Comparison of ENCODE assay signal across 21 cellular contexts in genomic region chr10:91610444-91610843, GRCh38. TPM values are rescaled to one million over a fixed set of nuclear protein-coding genes. Genes with fewer than 3 reads are reported as not detected.
DNase-seq lines count a peak whose midpoint lies in the region; ATAC-seq and TF ChIP-seq lines count a peak whose summit lies in the region.
"Had no signal": no experiment of that assay in that cellular context is flagged by ENCODE, and none has a peak within 500 bp of the region (broad histone marks: within the 10 kb centered on the region; RNA-seq: fewer than 3 reads in every experiment).

No MANE protein-coding gene starts in this region.

- H3K27ac Mint-ChIP-seq in mesothelial cell of epicardium: peak overlapping the region; percentile 26
- H3K27ac Mint-ChIP-seq: H9; naive B cell; stimulated activated naive CD8-positive, alpha-beta T cell treated with anti-CD3 and anti-CD28 coated beads, Interleukin-15, Interleukin-2, amounts not matched to agents 100 ng/mL and 50 ng/mL, for 24 hours had no signal

- no peaks in the 10 kb centered on the region for H3K27me3 ChIP-seq in heart right ventricle
- H3K27me3 ChIP-seq in uterus: no peaks in the 10 kb centered on the region
- H3K27me3 ChIP-seq: pancreas had no signal

- H3K4me3 ChIP-seq in heart right ventricle: no peak overlapping the region
- H3K4me3 ChIP-seq in uterus: no peak overlapping the region
- H3K4me3 ChIP-seq: lung, pancreas had no signal

- WGBS in heart right ventricle, 2 donors: 53 to 64% methylated on average over 4 of the region's 4 CpGs

- TF ChIP-seq CTCF in heart right ventricle (IDR thresholded peaks at IDR 0.05) (no peak), VCaP (conservative IDR thresholded peaks at IDR 0.05) (no peak), mesothelial cell of epicardium (IDR thresholded peaks at IDR 0.05; ENCODE audit: unreplicated experiment) (no peak), uterus (IDR thresholded peaks at IDR 0.05) (no peak)

- DNase-seq in heart right ventricle (no peak), left ventricle myocardium superior (no peak), mesothelial cell of epicardium (ENCODE audit: low spot score in 2 of 2, unreplicated experiment in 2 of 2) (no peak), uterus (no peak), DMS153 treated with DMSO at 0.1 percent for 48 hours (lab: John Stamatoyannopoulos, UW; ENCODE audit: unreplicated experiment) (no peak), iPS-NIHi7 (ENCODE audit: extremely low spot score) (no peak)
- DNase-seq: activated CD4-positive, alpha-beta T cell treated with anti-CD3 and anti-CD28 coated beads for 48 hours; activated effector memory CD4-positive, alpha-beta T cell treated with anti-CD3 and anti-CD28 coated beads, Interleukin-2, amount 50 U/mL, for 16 hours; DMS 273 treated with DMSO at 0.1 percent for 48 hours; effector CD4-positive, alpha-beta T cell; H9; naive B cell; NCI-H187 treated with DMSO at 0.1 percent for 48 hours; NCI-H345; pancreas had no signal

- H3K27me3 Mint-ChIP-seq in mesothelial cell of epicardium (ENCODE audit: low read depth): no peaks in the 10 kb centered on the region

- no peaks in the 10 kb centered on the region for H3K36me3 ChIP-seq in heart right ventricle
- no peaks in the 10 kb centered on the region for H3K36me3 ChIP-seq in uterus
- H3K36me3 ChIP-seq: pancreas had no signal

- ATAC-seq in heart right ventricle (no peak), left ventricle myocardium superior (no peak), HG03432 (IDR thresholded peaks at IDR 0.05; ENCODE audit: unreplicated experiment) (no peak)
- ATAC-seq: esophagus mucosa, Panc1, pancreas had no signal

- H3K27ac ChIP-seq in heart right ventricle (peak overlapping the region in 6 of 10 donors; percentile 6 to 96 (median 80)), VCaP (peak overlapping the region; percentile 95), uterus (peak overlapping the region; percentile 90)

- H3K4me1 ChIP-seq in heart right ventricle: peaks cover 0 to 62% (median 37%) of the 10 kb centered on the region in 9 donors
- peaks cover 0 to 9% of the 10 kb centered on the region in 2 donors for H3K4me1 ChIP-seq in uterus

- no peak for TF ChIP-seq POLR2A in uterus (IDR thresholded peaks at IDR 0.05)

- peaks cover 26% of the 10 kb centered on the region for H3K4me1 Mint-ChIP-seq in mesothelial cell of epicardium
- H3K4me1 Mint-ChIP-seq: H9, naive B cell had no signal

- H3K4me3 Mint-ChIP-seq in mesothelial cell of epicardium: no peak overlapping the region
- H3K4me3 Mint-ChIP-seq: H9; naive B cell; stimulated activated naive CD8-positive, alpha-beta T cell treated with anti-CD3 and anti-CD28 coated beads, Interleukin-15, Interleukin-2, amounts not matched to agents 100 ng/mL and 50 ng/mL, for 24 hours had no signal

- intact Hi-C loops in heart right ventricle (cut with DNase I) (no loop called here), left ventricle myocardium superior (cut with micrococcal nuclease) (no loop called here), uterus (cut with DNase I; ENCODE audit: low total_unique reads) (no loop called here)

- peaks cover 8% of the 10 kb centered on the region for H3K36me3 Mint-ChIP-seq in mesothelial cell of epicardium

- H3K9me3 Mint-ChIP-seq in mesothelial cell of epicardium: peaks cover 12% of the 10 kb centered on the region

- H3K9me3 ChIP-seq in heart right ventricle: peaks cover 0 to 11% (median 0%) of the 10 kb centered on the region in 11 donors
- no peaks in the 10 kb centered on the region for H3K9me3 ChIP-seq in uterus
- H3K9me3 ChIP-seq: pancreas had no signal

RNA-seq across cellular contexts. Expression of gene PPP1R3C, which starts 22.4 kb away (rescaled TPM):
- total RNA-seq in heart right ventricle (100 to 1,000 TPM; 121 to 315 (median 190) TPM), left ventricle myocardium superior (180 TPM), mesothelial cell of epicardium (9.2 to 9.9 TPM (median 9.7 TPM) in 3 replicates), uterus (10 to 100 TPM; 19.7 to 55.2 (median 25.5) TPM)
- polyA plus RNA-seq in heart right ventricle: 10 to 100 TPM; 27.5 to 41.0 TPM
